Comparison of ENCODE assay signal across 16 cellular contexts in genomic region chr12:68521848-68522502, GRCh38.
DNase-seq lines count a peak whose midpoint lies in the region; ATAC-seq and TF ChIP-seq lines count a peak whose summit lies in the region.
"Had no signal": no experiment of that assay in that cellular context is flagged by ENCODE, and none has a peak within 500 bp of the region (broad histone marks: within the 10 kb centered on the region; RNA-seq: fewer than 3 reads in every experiment).

No MANE protein-coding gene starts in this region.

- no peaks in the 10 kb centered on the region for H4K20me1 ChIP-seq in fibroblast of lung (ENCODE audit: control insufficient read depth, extremely low read depth, insufficient read depth, low read length)
- H4K20me1 ChIP-seq in GM23338 (replicated peaks; ENCODE audit: insufficient read depth), result no peaks in the 10 kb centered on the region

- no peaks in the 10 kb centered on the region for H3F3A ChIP-seq in GM23338 (replicated peaks; ENCODE audit: low read depth)

- H3K4me3 ChIP-seq in fibroblast of lung (replicated peaks in 1 of 4; ENCODE audit: control extremely low read depth in 1 of 4, insufficient read depth in 1 of 4, low read depth in 3 of 4, low read length in 4 of 4) (peak overlapping the region in 1 of 4 experiments; percentile 21), parathyroid adenoma (ENCODE audit: low read depth, low read length) (no peak overlapping the region), GM23338 (no peak overlapping the region)

- peak overlapping the region; percentile 17 for H3K4me2 ChIP-seq in fibroblast of lung (ENCODE audit: extremely low read depth, insufficient read depth, low read length)
- H3K4me2 ChIP-seq in parathyroid adenoma (ENCODE audit: low read length), result peak overlapping the region; percentile 35
- H3K4me2 ChIP-seq in GM23338, result no peak overlapping the region

- H3K27me3 Mint-ChIP-seq in GM23338 (ENCODE audit: insufficient read depth, low read depth, poor library complexity), result peaks cover 2% of the 10 kb centered on the region

- no peaks in the 10 kb centered on the region for H3K9me2 ChIP-seq in GM23338 (ENCODE audit: insufficient read depth)

- H3K79me2 ChIP-seq in fibroblast of lung (ENCODE audit: control insufficient read depth, insufficient read depth, low read length) (no peaks in the 10 kb centered on the region), parathyroid adenoma (no peaks in the 10 kb centered on the region), GM23338 (replicated peaks; ENCODE audit: insufficient read depth) (no peaks in the 10 kb centered on the region)

- no peaks in the 10 kb centered on the region for H3K4me1 Mint-ChIP-seq in GM23338
- H3K4me1 Mint-ChIP-seq: endodermal cell had no signal

- no peak overlapping the region for H3K27ac Mint-ChIP-seq in GM23338
- H3K27ac Mint-ChIP-seq: endodermal cell had no signal

- H3K36me3 ChIP-seq in fibroblast of lung (ENCODE audit: control insufficient read depth, insufficient read depth, low read length) (no peaks in the 10 kb centered on the region), parathyroid adenoma (ENCODE audit: control insufficient read depth, insufficient read depth, low read length) (no peaks in the 10 kb centered on the region), GM23338 (ENCODE audit: insufficient read depth) (no peaks in the 10 kb centered on the region)

- no peaks in the 10 kb centered on the region for H3K36me3 Mint-ChIP-seq in GM23338 (ENCODE audit: low read depth)

- H3K4me1 ChIP-seq in fibroblast of lung (ENCODE audit: control insufficient read depth, extremely low read depth, insufficient read depth, low read length), result peaks cover 3% of the 10 kb centered on the region
- H3K4me1 ChIP-seq in parathyroid adenoma, result peaks cover 10% of the 10 kb centered on the region
- no peaks in the 10 kb centered on the region for H3K4me1 ChIP-seq in GM23338 (ENCODE audit: insufficient read depth)

- DNase-seq in GM03348 (ENCODE audit: low spot score) (peak; percentile 30), fibroblast of lung (ENCODE audit: low read depth in 2 of 2) (peak in 1 of 2 donors; percentile 15), GM23338 (ENCODE audit: low spot score) (no peak)
- DNase-seq: activated naive CD4-positive, alpha-beta T cell treated with anti-CD3 and anti-CD28 coated beads, Interleukin-2, amount 50 U/mL, for 16 hours; DMS153; endodermal cell; NCI-H1694 treated with DMSO at 0.1 percent for 48 hours; NCI-H510A; nucleus accumbens; stimulated activated CD4-positive, alpha-beta T cell treated with anti-CD3 and anti-CD28 coated beads, Interleukin-12 subunit alpha, Interleukin-12 subunit beta, amount 100 ng/mL, for 4 hours; T-helper 1 cell had no signal

- no peaks in the 10 kb centered on the region for H3K9me3 ChIP-seq in fibroblast of lung (ENCODE audit: control insufficient read depth, insufficient read depth, low read depth, low read length)
- no peaks in the 10 kb centered on the region for H3K9me3 ChIP-seq in parathyroid adenoma (ENCODE audit: control insufficient read depth, low read length)

- H3K9me3 Mint-ChIP-seq in GM23338, result peaks cover 11% of the 10 kb centered on the region; the same call in 1 of the 3 replicates

- H3K27me3 ChIP-seq in fibroblast of lung (ENCODE audit: control insufficient read depth, insufficient read depth, low read length) (no peaks in the 10 kb centered on the region), parathyroid adenoma (ENCODE audit: control insufficient read depth, insufficient read depth, low read length) (no peaks in the 10 kb centered on the region), GM23338 (ENCODE audit: insufficient read depth) (no peaks in the 10 kb centered on the region)

- H2AFZ ChIP-seq in fibroblast of lung (ENCODE audit: low read length) (peak overlapping the region; percentile 49), parathyroid adenoma (peak overlapping the region; percentile 71), GM23338 (no peak overlapping the region)

- H3K9ac ChIP-seq in fibroblast of lung (ENCODE audit: insufficient read depth, low read length) (no peak overlapping the region), parathyroid adenoma (no peak overlapping the region)

- no peak overlapping the region for H3K4me3 Mint-ChIP-seq in GM23338
- H3K4me3 Mint-ChIP-seq: endodermal cell had no signal

- TF ChIP-seq CTCF in fibroblast of lung (conservative IDR thresholded peaks at IDR 0.05 in 1 of 2, IDR thresholded peaks at IDR 0.05 in 1 of 2; ENCODE audit: low read depth in 1 of 2, low read length in 2 of 2), result no peak
- TF ChIP-seq CTCF in parathyroid adenoma (IDR thresholded peaks at IDR 0.05), result no peak
- no peak for TF ChIP-seq CTCF in GM23338 (conservative IDR thresholded peaks at IDR 0.05; ENCODE audit: low read depth in 2 of 2)

- ATAC-seq in SK-N-SH treated with all-trans-retinoic acid at 6 μM for 48 hours (peak; percentile 77), GM18517 (IDR thresholded peaks at IDR 0.05; ENCODE audit: unreplicated experiment) (no peak), GM19452 (IDR thresholded peaks at IDR 0.05; ENCODE audit: unreplicated experiment) (no peak), GM21528 (IDR thresholded peaks at IDR 0.05; ENCODE audit: low FRiP score, unreplicated experiment) (no peak), GM23338 (no peak)

- H3K27ac ChIP-seq in fibroblast of lung (ENCODE audit: insufficient read depth, low read length), result peak overlapping the region; percentile 68
- H3K27ac ChIP-seq in parathyroid adenoma, result peak overlapping the region; percentile 55
- no peak overlapping the region for H3K27ac ChIP-seq in GM23338 (ENCODE audit: low read depth)

TF ChIP-seq in SK-N-SH treated with all-trans-retinoic acid at 6 μM for 48 hours, 23 proteins besides CTCF, POLR2A, EP300 and RAD21:
- TF ChIP-seq ZFP3 (CRISPR knock-in tag; IDR thresholded peaks at IDR 0.05) (no peak), ESRRG (CRISPR knock-in tag; IDR thresholded peaks at IDR 0.05) (no peak), CSDC2 (CRISPR knock-in tag; IDR thresholded peaks at IDR 0.05) (no peak), ZNF8 (CRISPR knock-in tag; IDR thresholded peaks at IDR 0.05) (no peak), SNAI2 (CRISPR knock-in tag; IDR thresholded peaks at IDR 0.05) (no peak), BACH2 (CRISPR knock-in tag; IDR thresholded peaks at IDR 0.05; ENCODE audit: borderline replicate concordance) (no peak), ZNF70 (CRISPR knock-in tag; IDR thresholded peaks at IDR 0.05) (no peak), TCF4 (CRISPR knock-in tag; IDR thresholded peaks at IDR 0.05; ENCODE audit: borderline replicate concordance) (no peak), ZFP30 (CRISPR knock-in tag; IDR thresholded peaks at IDR 0.05) (no peak), TOX (CRISPR knock-in tag; IDR thresholded peaks at IDR 0.05; ENCODE audit: borderline replicate concordance) (no peak)

TF ChIP-seq in GM23338, 12 proteins besides CTCF, POLR2A, EP300 and RAD21:
- TF ChIP-seq ZNF114 (CRISPR knock-in tag; IDR thresholded peaks at IDR 0.05) (no peak), NANOG (IDR thresholded peaks at IDR 0.05; ENCODE audit: borderline replicate concordance) (no peak), POLR2AphosphoS5 (IDR thresholded peaks at IDR 0.05; ENCODE audit: low read depth) (no peak)
